In genomic region chr4:53734182-53734581, GRCh38 we compare ENCODE assay signal across 20 cellular contexts.
A peak's percentile ranks its signal among the peaks of the same experiment; 100 is the strongest.
DNase-seq lines count a peak whose midpoint lies in the region; ATAC-seq, FAIRE-seq and TF ChIP-seq lines count a peak whose summit lies in the region.
"Had no signal": no experiment of that assay in that cellular context is flagged by ENCODE, and none has a peak within 500 bp of the region (broad histone marks: within the 10 kb centered on the region; RNA-seq: fewer than 3 reads in every experiment).

No MANE protein-coding gene starts in this region.

- TF ChIP-seq CTCF in IMR-90 (conservative IDR thresholded peaks at IDR 0.05; ENCODE audit: low read depth, low read length) (no peak), astrocyte (IDR thresholded peaks at IDR 0.05; ENCODE audit: insufficient read depth, low read depth, low read length) (no peak), foreskin keratinocyte (conservative IDR thresholded peaks at IDR 0.05) (no peak), GM13976 (IDR thresholded peaks at IDR 0.05; ENCODE audit: borderline replicate concordance, control extremely low read depth, extremely low read depth, insufficient read depth, missing control alignments) (no peak)

- H4K91ac ChIP-seq in IMR-90 (ENCODE audit: insufficient read depth, low read depth, low read length), result no peak overlapping the region; the same call in 1 of the 2 replicates

- H3K4ac ChIP-seq in IMR-90 (ENCODE audit: low read depth, low read length), result peak overlapping the region; percentile 68; the same call in 1 of the 2 replicates

- H3K36me3 ChIP-seq in IMR-90 (ENCODE audit: control insufficient read depth, insufficient read depth, low read length) (no peaks in the 10 kb centered on the region), astrocyte (ENCODE audit: insufficient read depth, low read length) (no peaks in the 10 kb centered on the region), skeletal muscle satellite cell (ENCODE audit: insufficient read depth, low read length) (no peaks in the 10 kb centered on the region)

- no peaks in the 10 kb centered on the region for H3K9me3 Mint-ChIP-seq in astrocyte (ENCODE audit: unreplicated experiment)
- H3K9me3 Mint-ChIP-seq in activated CD4-positive, alpha-beta T cell treated with anti-CD3 and anti-CD28 coated beads for 36 hours (ENCODE audit: low read depth), result no peaks in the 10 kb centered on the region
- H3K9me3 Mint-ChIP-seq: GM23338 had no signal

- dilution Hi-C loops in IMR-90 (cut with HindIII; ENCODE audit: low sequenced_read_pairs, unreplicated experiment), result no loop called here

- H3K4me3 Mint-ChIP-seq in astrocyte (ENCODE audit: unreplicated experiment), result no peak overlapping the region
- no peak overlapping the region for H3K4me3 Mint-ChIP-seq in activated CD4-positive, alpha-beta T cell treated with anti-CD3 and anti-CD28 coated beads for 36 hours
- H3K4me3 Mint-ChIP-seq: B cell, GM23338 had no signal

- no peaks in the 10 kb centered on the region for H3K27me3 Mint-ChIP-seq in astrocyte (ENCODE audit: low read depth, unreplicated experiment)
- H3K27me3 Mint-ChIP-seq in activated CD4-positive, alpha-beta T cell treated with anti-CD3 and anti-CD28 coated beads for 36 hours, result peaks cover 5% of the 10 kb centered on the region

- no peak overlapping the region for H2BK15ac ChIP-seq in IMR-90 (ENCODE audit: low read depth, low read length)

- no peaks in the 10 kb centered on the region for H4K20me1 ChIP-seq in IMR-90 (ENCODE audit: insufficient read depth, low read length)
- no peaks in the 10 kb centered on the region for H4K20me1 ChIP-seq in astrocyte (ENCODE audit: insufficient read depth, low read length)

- H3K79me1 ChIP-seq in IMR-90 (ENCODE audit: low read depth in 1 of 2, low read length in 2 of 2), result no peaks in the 10 kb centered on the region

- no peak overlapping the region for H3K4me3 ChIP-seq in IMR-90 (ENCODE audit: insufficient read depth, low read depth, low read length)
- H3K4me3 ChIP-seq in astrocyte (ENCODE audit: insufficient read depth, low read depth, low read length), result peak overlapping the region; percentile 1
- H3K4me3 ChIP-seq in skeletal muscle satellite cell (ENCODE audit: low read length), result peak overlapping the region; percentile 1
- H3K4me3 ChIP-seq: GM23338 had no signal

- H4K5ac ChIP-seq in IMR-90 (ENCODE audit: low read depth, low read length), result peak overlapping the region; percentile 42

- H3K18ac ChIP-seq in IMR-90 (ENCODE audit: low read depth, low read length), result peak overlapping the region; percentile 80

- no peak for DNase-seq in IMR-90
- no peak for DNase-seq in astrocyte (ENCODE audit: low read depth)
- no peak for DNase-seq in foreskin keratinocyte
- DNase-seq in KBM-7, result no peak
- DNase-seq in activated CD4-positive, alpha-beta T cell treated with anti-CD3 and anti-CD28 coated beads for 36 hours, result no peak
- no peak for DNase-seq in GM13976 (ENCODE audit: low spot score)
- DNase-seq in activated effector memory CD4-positive, alpha-beta T cell treated with Interleukin-2 at 50 U/mL for 16 hours, result no peak
- DNase-seq: CD4-positive, CD25-positive, alpha-beta regulatory T cell; COR-L47; DMS 273 treated with DMSO at 0.1 percent for 48 hours; DND-41; NCI-H1105 treated with DMSO at 0.1 percent for 48 hours; NCI-H1694; NCI-H2081 treated with DMSO at 0.1 percent for 48 hours; NCI-H446 treated with DMSO at 0.1 percent for 48 hours; Right ventricle myocardium superior had no signal

- H3K23ac ChIP-seq in IMR-90 (ENCODE audit: low read depth, low read length), result no peak overlapping the region

- no peaks in the 10 kb centered on the region for H3K9me3 ChIP-seq in IMR-90 (ENCODE audit: control insufficient read depth, insufficient read depth, low read length)
- no peaks in the 10 kb centered on the region for H3K9me3 ChIP-seq in astrocyte (ENCODE audit: insufficient read depth, low read depth, low read length)
- no peaks in the 10 kb centered on the region for H3K9me3 ChIP-seq in skeletal muscle satellite cell (replicated peaks; ENCODE audit: low read length)

- no peak for FAIRE-seq in astrocyte (lab: Jason Lieb, UNC)
- FAIRE-seq: RCC 7860 had no signal

- intact Hi-C loops in IMR-90 (cut with micrococcal nuclease), result loop anchor here (5.0 kb wide), 1 partner anchor 33 kb away; no protein-coding TSS in a partner anchor
- intact Hi-C loops in activated CD4-positive, alpha-beta T cell treated with anti-CD3 and anti-CD28 coated beads for 36 hours (cut with DNase I, micrococcal nuclease), result no loop called here

- H2BK20ac ChIP-seq in IMR-90 (ENCODE audit: low read depth, low read length), result 0 out of 2 replicates have a peak overlapping the region, but pooled peaks have one; percentile 6

- no peak for ATAC-seq in IMR-90 (ENCODE audit: low read depth)
- no peak for ATAC-seq in foreskin keratinocyte
- ATAC-seq in activated CD4-positive, alpha-beta T cell treated with anti-CD3 and anti-CD28 coated beads for 36 hours, result no peak
- ATAC-seq: GM23338 had no signal

- TF ChIP-seq POLR2A in IMR-90 (IDR thresholded peaks at IDR 0.05; ENCODE audit: low read depth, low read length), result no peak

- no peak for TF ChIP-seq RAD21 in IMR-90 (IDR thresholded peaks at IDR 0.05; ENCODE audit: low read length)

- no peak overlapping the region for H3K14ac ChIP-seq in IMR-90 (replicated peaks; ENCODE audit: low read depth, low read length)

- H2AFZ ChIP-seq in IMR-90 (replicated peaks; ENCODE audit: low read length, poor library complexity) (no peak overlapping the region), astrocyte (ENCODE audit: low read depth, low read length) (no peak overlapping the region)
- H2AFZ ChIP-seq: GM23338 had no signal

- H3K79me2 ChIP-seq in astrocyte (ENCODE audit: insufficient read depth, low read length), result no peaks in the 10 kb centered on the region

- CTCF ChIA-PET in IMR-90 (lab: Yijun Ruan, JAX), result interaction anchor here (0.5 kb wide), 1 partner anchor 317 kb away, joined by 3 read pairs; no protein-coding TSS in a partner anchor
- CTCF ChIA-PET in activated CD4-positive, alpha-beta T cell treated with anti-CD3 and anti-CD28 coated beads for 36 hours (lab: Charles Lee), result no interaction called here

- H3K4me1 ChIP-seq in IMR-90 (ENCODE audit: control insufficient read depth, insufficient read depth, low read length) (peaks cover 9% of the 10 kb centered on the region), astrocyte (ENCODE audit: insufficient read depth, low read length) (peaks cover 12% of the 10 kb centered on the region), foreskin keratinocyte (peaks cover 15% of the 10 kb centered on the region), skeletal muscle satellite cell (ENCODE audit: control insufficient read depth, insufficient read depth, low read length) (peaks cover 40% of the 10 kb centered on the region)

- no peak overlapping the region; the same call in 1 of the 2 replicates for H3K56ac ChIP-seq in IMR-90 (ENCODE audit: extremely low read depth, insufficient read depth, low read length)

- no peak overlapping the region for H2AK9ac ChIP-seq in IMR-90 (replicated peaks; ENCODE audit: low read depth, low read length, poor library complexity)

- H3K9ac ChIP-seq in IMR-90 (ENCODE audit: low read depth, low read length) (no peak overlapping the region), astrocyte (ENCODE audit: low read length) (no peak overlapping the region), skeletal muscle satellite cell (ENCODE audit: low read depth, low read length) (peak overlapping the region; percentile 48)

- POLR2A ChIA-PET in IMR-90 (lab: Charles Lee; ENCODE audit: unreplicated experiment), result interaction anchor here (0.6 kb wide), 1 partner anchor 722 kb away, joined by 3 read pairs; no protein-coding TSS in a partner anchor
- POLR2A ChIA-PET in activated CD4-positive, alpha-beta T cell treated with anti-CD3 and anti-CD28 coated beads for 36 hours (lab: Charles Lee), result no interaction called here

- WGBS in IMR-90 (ENCODE audit: extremely low coverage in 2 of 2, insufficient read length in 1 of 2), 2 experiments, result no CpG with 5 or more reads among the region's 8 CpGs

- H3K27ac ChIP-seq in IMR-90 (ENCODE audit: insufficient read depth, low read length) (peak overlapping the region; percentile 68), astrocyte (ENCODE audit: low read depth, low read length) (no peak overlapping the region), foreskin keratinocyte (peak overlapping the region; percentile 48)

- peaks cover 11% of the 10 kb centered on the region for H3K4me1 Mint-ChIP-seq in astrocyte (ENCODE audit: low read depth, unreplicated experiment)
- no peaks in the 10 kb centered on the region for H3K4me1 Mint-ChIP-seq in activated CD4-positive, alpha-beta T cell treated with anti-CD3 and anti-CD28 coated beads for 36 hours
- H3K4me1 Mint-ChIP-seq: B cell; CD4-positive, CD25-positive, alpha-beta regulatory T cell had no signal

- H4K8ac ChIP-seq in IMR-90 (ENCODE audit: low read depth in 2 of 2, low read length in 2 of 2), result peak overlapping the region in 1 of 2 experiments; percentile 57; a peak in 1 of 4 replicates

- H2BK5ac ChIP-seq in IMR-90 (ENCODE audit: low read depth, low read length, poor library complexity, severe bottlenecking), result peak overlapping the region; percentile 89

- BruUV-seq in IMR-90 (replicated peaks; lab: Mats Ljungman, UMichigan), result no TSS peak

- peak overlapping the region; percentile 74; the same call in 1 of the 2 replicates for H3K4me2 ChIP-seq in IMR-90 (ENCODE audit: low read depth, low read length)
- H3K4me2 ChIP-seq in astrocyte (ENCODE audit: low read length), result peak overlapping the region; percentile 56
- peak overlapping the region; percentile 55 for H3K4me2 ChIP-seq in skeletal muscle satellite cell (ENCODE audit: low read length)
- H3K4me2 ChIP-seq: GM23338 had no signal

- no peaks in the 10 kb centered on the region for H3K27me3 ChIP-seq in IMR-90 (ENCODE audit: control insufficient read depth, insufficient read depth, low read length)
- H3K27me3 ChIP-seq in astrocyte (ENCODE audit: insufficient read depth, low read length), result no peaks in the 10 kb centered on the region
- H3K27me3 ChIP-seq in foreskin keratinocyte, result no peaks in the 10 kb centered on the region
- no peaks in the 10 kb centered on the region for H3K27me3 ChIP-seq in skeletal muscle satellite cell (ENCODE audit: control insufficient read depth, insufficient read depth, low read length)

- 0 out of 2 replicates have a peak, but pooled peaks cover 7% of the 10 kb centered on the region for H3K9me1 ChIP-seq in IMR-90 (ENCODE audit: insufficient read depth, low read length)

- peak overlapping the region; percentile 45; the same call in 1 of the 2 replicates for H2BK120ac ChIP-seq in IMR-90 (ENCODE audit: low read depth, low read length)

- H3K27ac Mint-ChIP-seq in astrocyte (ENCODE audit: unreplicated experiment), result no peak overlapping the region
- H3K27ac Mint-ChIP-seq in activated CD4-positive, alpha-beta T cell treated with anti-CD3 and anti-CD28 coated beads for 36 hours, result no peak overlapping the region
- H3K27ac Mint-ChIP-seq: B cell; CD4-positive, CD25-positive, alpha-beta regulatory T cell; GM23338 had no signal

- in situ Hi-C loops in IMR-90 (cut with MboI; ENCODE audit: low sequenced_read_pairs), result no loop called here
- in situ Hi-C loops in KBM-7 (cut with MboI; ENCODE audit: low pct_unique_long_range_greater_than_20kb, low sequenced_read_pairs), result no loop called here
- in situ Hi-C loops in GM13976 (cut with MboI; ENCODE audit: low sequenced_read_pairs, unreplicated experiment), result no loop called here

- no peaks in the 10 kb centered on the region for H3K36me3 Mint-ChIP-seq in astrocyte (ENCODE audit: low read depth, unreplicated experiment)
- no peaks in the 10 kb centered on the region for H3K36me3 Mint-ChIP-seq in activated CD4-positive, alpha-beta T cell treated with anti-CD3 and anti-CD28 coated beads for 36 hours (ENCODE audit: low read depth)
- H3K36me3 Mint-ChIP-seq: CD4-positive, CD25-positive, alpha-beta regulatory T cell had no signal

- H2AK5ac ChIP-seq in IMR-90 (ENCODE audit: low read depth, low read length), result peak overlapping the region; percentile 44; the same call in 1 of the 2 replicates
